ENCODE assay signal across 8 cellular contexts in genomic region chr13:21176195-21176981, GRCh38. TPM values are rescaled to one million over a fixed set of nuclear protein-coding genes. Genes with fewer than 3 reads are reported as not detected.
A peak's percentile ranks its signal among the peaks of the same experiment; 100 is the strongest.
DNase-seq lines count a peak whose midpoint lies in the region; ATAC-seq, FAIRE-seq and TF ChIP-seq lines count a peak whose summit lies in the region.

MRPL57 (plus strand) TSS chr13:21176658; CDS start chr13:21176917, 259 bp downstream.
SKA3 (minus strand) TSS chr13:21176552; CDS start chr13:21176477, 75 bp downstream.

- WGBS in prostate gland, result 0% methylated on average over 93 of the region's 95 CpGs

- peak; percentile 90 for ATAC-seq in HG02852 (IDR thresholded peaks at IDR 0.05; ENCODE audit: unreplicated experiment)

- TF ChIP-seq CTCF in left ventricle myocardium inferior (IDR thresholded peaks at IDR 0.05; ENCODE audit: borderline replicate concordance), result peak; percentile 42
- TF ChIP-seq CTCF in prostate gland (IDR thresholded peaks at IDR 0.05), result peak in 2 of 4 experiments; percentile 39 to 62

- intact Hi-C loops in T-helper 1 cell treated with Interleukin-12 subunit alpha and Interleukin-12 subunit beta and Interleukin-4 antibody, amounts not matched to agents 30 ng/mL and 1 ng/mL, for 36 hours (cut with micrococcal nuclease), result loop anchor here (1.0 to 10.0 kb wide), 12 partner anchors 66 to 1392 kb away; partner anchors contain the start of genes EEF1AKMT1, FGF9, PSPC1 and XPO4
- intact Hi-C loops in left ventricle myocardium inferior (cut with micrococcal nuclease) (no loop called here), prostate gland (cut with DNase I) (loop anchor here (10.0 kb wide), 1 partner anchor 298 kb away; no protein-coding TSS in a partner anchor)

- H3K4me1 ChIP-seq in left ventricle myocardium inferior (peaks cover 28% of the 10 kb centered on the region), prostate gland (replicated peaks) (no peaks in the 10 kb centered on the region)

- no peaks in the 10 kb centered on the region for H3K9me3 ChIP-seq in left ventricle myocardium inferior (replicated peaks)
- no peaks in the 10 kb centered on the region for H3K9me3 ChIP-seq in prostate gland

- DNase-seq in GM12892 (ENCODE audit: insufficient read length), result peak; percentile 86
- DNase-seq in NCI-H146 (lab: John Stamatoyannopoulos, UW), result peak; percentile 91
- peak; percentile 65 for DNase-seq in amniotic stem cell (lab: John Stamatoyannopoulos, UW)
- DNase-seq in left ventricle myocardium inferior, result peak; percentile 90
- DNase-seq in prostate gland (ENCODE audit: low spot score), result peak; percentile 88
- peak; percentile 93 for DNase-seq in urothelium cell line (ENCODE audit: low spot score)

- FAIRE-seq in GM12892 (lab: Jason Lieb, UNC), result peak; percentile 96
- peak; percentile 5 for FAIRE-seq in urothelium cell line (lab: Jason Lieb, UNC)

- H3K27me3 ChIP-seq in left ventricle myocardium inferior (ENCODE audit: low read depth), result no peaks in the 10 kb centered on the region
- no peaks in the 10 kb centered on the region for H3K27me3 ChIP-seq in prostate gland (replicated peaks; ENCODE audit: insufficient read depth)

- TF ChIP-seq POLR2A in GM12892 (IDR thresholded peaks at IDR 0.05; ENCODE audit: low read depth, low read length), result peak; percentile 98
- TF ChIP-seq POLR2A in prostate gland (IDR thresholded peaks at IDR 0.05), result peak; percentile 88

- H3K4me3 ChIP-seq in left ventricle myocardium inferior, result peak within 1 kb of the TSS; percentile 99
- H3K4me3 ChIP-seq in prostate gland, result peak within 1 kb of the TSS; percentile 58 to 79

- H3K36me3 ChIP-seq in left ventricle myocardium inferior (no peaks in the 10 kb centered on the region), prostate gland (no peaks in the 10 kb centered on the region)

- peak within 1 kb of the TSS; percentile 99 for H3K27ac ChIP-seq in left ventricle myocardium inferior (replicated peaks)
- H3K27ac ChIP-seq in prostate gland, result peak within 1 kb of the TSS; percentile 91 to 93

RNA-seq across cellular contexts. Expression of gene MRPL57, which starts in this region (rescaled TPM):
- polyA plus RNA-seq in GM12892 (2012; ENCODE audit: missing spikeins), result 11.8 TPM
- total RNA-seq in T-helper 1 cell treated with Interleukin-12 subunit alpha and Interleukin-12 subunit beta and Interleukin-4 antibody, amounts not matched to agents 30 ng/mL and 1 ng/mL, for 36 hours, result 21.1 and 21.5 TPM in 2 replicates
- 24.6 TPM for total RNA-seq in left ventricle myocardium inferior
- 10 to 100 TPM; 51.5 to 89.6 TPM for total RNA-seq in prostate gland

RNA-seq across cellular contexts. Expression of gene SKA3, which starts in this region (rescaled TPM):
- 14.7 TPM for polyA plus RNA-seq in GM12892 (2012; ENCODE audit: missing spikeins)
- 27.2 and 29.0 TPM in 2 replicates for total RNA-seq in T-helper 1 cell treated with Interleukin-12 subunit alpha and Interleukin-12 subunit beta and Interleukin-4 antibody, amounts not matched to agents 30 ng/mL and 1 ng/mL, for 36 hours
- 0.60 TPM for total RNA-seq in left ventricle myocardium inferior
- 1 to 10 TPM in 1 of 2 donors, under 1 TPM in 1; 0.59 to 4.3 TPM for total RNA-seq in prostate gland

Comparison
In these comparisons a context has a peak if more than half of its experiments do, and no peak if none do; other contexts are left out.
1. Peak in every context shown above with its lines: DNase-seq, ATAC-seq, H3K4me3 ChIP-seq and H3K27ac ChIP-seq.